8 cellular contexts compared by ENCODE assay signal in genomic region chr11:118690553-118691304, GRCh38. TPM values are rescaled to one million over a fixed set of nuclear protein-coding genes. Genes with fewer than 3 reads are reported as not detected.
DNase-seq lines count a peak whose midpoint lies in the region; ATAC-seq, FAIRE-seq and TF ChIP-seq lines count a peak whose summit lies in the region.
"Had no signal": no experiment of that assay in that cellular context is flagged by ENCODE, and none has a peak within 500 bp of the region (broad histone marks: within the 10 kb centered on the region; RNA-seq: fewer than 3 reads in every experiment).

No MANE protein-coding gene starts in this region.

- TF ChIP-seq POLR2A in HCT116 (IDR thresholded peaks at IDR 0.05; ENCODE audit: borderline replicate concordance, extremely low read depth, insufficient read depth, insufficient read length) (no peak), spleen (IDR thresholded peaks at IDR 0.05) (no peak)

- H3K27me3 ChIP-seq in HCT116 (ENCODE audit: insufficient read depth, low read length) (no peaks in the 10 kb centered on the region), spleen (replicated peaks in 1 of 7) (peaks cover 0 to 18% (median 0%) of the 10 kb centered on the region in 7 donors)

- peak overlapping the region; percentile 83 for H3K4me2 ChIP-seq in HCT116 (ENCODE audit: low read length)

- no peaks in the 10 kb centered on the region for H4K20me1 ChIP-seq in HCT116 (ENCODE audit: insufficient read depth)

- no peaks in the 10 kb centered on the region for H3K79me2 ChIP-seq in HCT116 (ENCODE audit: insufficient read depth, low read length)

- 0 out of 2 replicates have a peak overlapping the region, but pooled peaks have one; percentile 54 for H3K9ac ChIP-seq in HCT116 (ENCODE audit: low read length)

- no peak for FAIRE-seq in GM19239 (lab: Jason Lieb, UNC)

- POLR2A ChIA-PET in HCT116 (lab: Charles Lee): interaction anchor here (1.6 kb wide), 3 partner anchors 102 to 239 kb away, joined by 5 to 6 read pairs (median 6); no protein-coding TSS in a partner anchor

- CTCF ChIA-PET in HCT116 (lab: Charles Lee): interaction anchor here (0.7 to 3.1 kb wide), 18 partner anchors 8 to 505 kb away, joined by 3 to 28 read pairs (median 6); partner anchors contain the start of genes DDX6, TREH and UPK2

- H3K4me3 ChIP-seq in HCT116 (replicated peaks in 1 of 2; ENCODE audit: low read depth in 1 of 2, low read length in 2 of 2) (no peak overlapping the region), spleen (peak overlapping the region in 2 of 8 donors; percentile 34 to 59)

- H3K9me3 ChIP-seq in HCT116 (ENCODE audit: control insufficient read depth in 1 of 2, insufficient read depth in 1 of 2, low read depth in 1 of 2, low read length in 2 of 2) (no peaks in the 10 kb centered on the region), spleen (no peaks in the 10 kb centered on the region)

- H3K4me1 ChIP-seq in HCT116 (ENCODE audit: control insufficient read depth in 1 of 2, insufficient read depth in 2 of 2, low read length in 2 of 2) (peaks cover 5 to 28% of the 10 kb centered on the region in 2 experiments; a peak in 3 of 4 replicates), spleen (peaks cover 8 to 58% (median 37%) of the 10 kb centered on the region in 6 donors)

- intact Hi-C loops in HCT116 (cut with micrococcal nuclease): loop anchor here (1.0 to 10.0 kb wide), 4 partner anchors 100 to 536 kb away; partner anchors contain the start of genes HYOU1, SCN4B and UPK2
- intact Hi-C loops in spleen (cut with DNase I; ENCODE audit: low total_unique reads): loop anchor here (2.0 to 10.0 kb wide), 2 partner anchors 94 to 266 kb away; partner anchors contain the start of gene UPK2

- H3K27me3 Mint-ChIP-seq in immature natural killer cell (ENCODE audit: low read depth in 3 of 3) (peaks cover 14 to 23% (median 21%) of the 10 kb centered on the region in 3 donors), type B pancreatic cell (no peaks in the 10 kb centered on the region)

- H2AFZ ChIP-seq in HCT116 (ENCODE audit: low read depth, low read length, poor library complexity, severe bottlenecking): no peak overlapping the region

- BruUV-seq in HCT116 (replicated peaks; lab: Mats Ljungman, UMichigan): no TSS peak

- ATAC-seq in HCT116 (no peak), esophagus mucosa (no peak)

- no peak for TF ChIP-seq RAD21 in HCT116 (IDR thresholded peaks at IDR 0.05; ENCODE audit: low read depth)

- H3K27ac ChIP-seq in HCT116 (ENCODE audit: low read depth, low read length) (peak overlapping the region; percentile 69; the same call in 1 of the 2 replicates), VCaP (peak overlapping the region; percentile 79), spleen (peak overlapping the region in 6 of 8 donors; percentile 56 to 83 (median 68))

- H3K36me3 Mint-ChIP-seq in immature natural killer cell (no peaks in the 10 kb centered on the region), type B pancreatic cell (no peaks in the 10 kb centered on the region)

- H3K9me3 Mint-ChIP-seq in immature natural killer cell (no peaks in the 10 kb centered on the region), type B pancreatic cell (no peaks in the 10 kb centered on the region)

- H3K4me1 Mint-ChIP-seq in immature natural killer cell (peaks cover 61 to 63% of the 10 kb centered on the region in 2 donors), type B pancreatic cell (ENCODE audit: unreplicated experiment) (peaks cover 14% of the 10 kb centered on the region)

- H3K36me3 ChIP-seq in HCT116 (ENCODE audit: control insufficient read depth in 1 of 2, insufficient read depth in 2 of 2, low read length in 2 of 2) (no peaks in the 10 kb centered on the region), spleen (no peaks in the 10 kb centered on the region)

- DNase-seq in HCT116 (ENCODE audit: low read depth, low spot score) (no peak), immature natural killer cell (peak in 2 of 3 donors; percentile 27 to 52), spleen (no peak), GM19239 (ENCODE audit: insufficient read length, low spot score) (no peak), type B pancreatic cell (ENCODE audit: extremely low spot score, unreplicated experiment) (no peak)

- no peaks in the 10 kb centered on the region for H3K9me2 ChIP-seq in HCT116 (ENCODE audit: insufficient read depth)

- WGBS in spleen, 5 donors: 76 to 93% (median 80%) methylated on average over 10 to 15 of the region's 15 CpGs

- H3K27ac Mint-ChIP-seq in immature natural killer cell (peak overlapping the region in 5 of 6 donors; percentile 76 to 93 (median 89)), type B pancreatic cell (no peak overlapping the region)

- RAD21 ChIA-PET in HCT116 (lab: Charles Lee; ENCODE audit: low non-redundant PET in 1 of 2, low total read pairs in 2 of 2, uncharacterized antibody in 2 of 2, unreplicated experiment in 2 of 2): interaction anchor here (0.5 to 1.2 kb wide), 4 partner anchors 193 to 267 kb away, joined by 3 to 4 read pairs (median 3); no protein-coding TSS in a partner anchor

- peak overlapping the region; percentile 38 to 81 (median 77) for H3K4me3 Mint-ChIP-seq in immature natural killer cell
- H3K4me3 Mint-ChIP-seq in type B pancreatic cell: no peak overlapping the region

- TF ChIP-seq CTCF in HCT116 (IDR thresholded peaks at IDR 0.05 in 2 of 3, conservative IDR thresholded peaks at IDR 0.05 in 1 of 3; ENCODE audit: borderline replicate concordance in 1 of 3, insufficient read depth in 1 of 3, low read depth in 2 of 3, low read length in 2 of 3) (no peak), VCaP (conservative IDR thresholded peaks at IDR 0.05) (no peak), spleen (IDR thresholded peaks at IDR 0.05 in 8 of 11, conservative IDR thresholded peaks at IDR 0.05 in 3 of 11) (no peak), type B pancreatic cell (conservative IDR thresholded peaks at IDR 0.05) (no peak)

TF ChIP-seq in HCT116, 20 proteins besides CTCF, POLR2A, EP300 and RAD21 (continues in another document):
- no peak for TF ChIP-seq MAX (IDR thresholded peaks at IDR 0.05)
- TF ChIP-seq ELF1 (IDR thresholded peaks at IDR 0.05; ENCODE audit: borderline replicate concordance, low read depth): no peak
- TF ChIP-seq, protein P1, sequence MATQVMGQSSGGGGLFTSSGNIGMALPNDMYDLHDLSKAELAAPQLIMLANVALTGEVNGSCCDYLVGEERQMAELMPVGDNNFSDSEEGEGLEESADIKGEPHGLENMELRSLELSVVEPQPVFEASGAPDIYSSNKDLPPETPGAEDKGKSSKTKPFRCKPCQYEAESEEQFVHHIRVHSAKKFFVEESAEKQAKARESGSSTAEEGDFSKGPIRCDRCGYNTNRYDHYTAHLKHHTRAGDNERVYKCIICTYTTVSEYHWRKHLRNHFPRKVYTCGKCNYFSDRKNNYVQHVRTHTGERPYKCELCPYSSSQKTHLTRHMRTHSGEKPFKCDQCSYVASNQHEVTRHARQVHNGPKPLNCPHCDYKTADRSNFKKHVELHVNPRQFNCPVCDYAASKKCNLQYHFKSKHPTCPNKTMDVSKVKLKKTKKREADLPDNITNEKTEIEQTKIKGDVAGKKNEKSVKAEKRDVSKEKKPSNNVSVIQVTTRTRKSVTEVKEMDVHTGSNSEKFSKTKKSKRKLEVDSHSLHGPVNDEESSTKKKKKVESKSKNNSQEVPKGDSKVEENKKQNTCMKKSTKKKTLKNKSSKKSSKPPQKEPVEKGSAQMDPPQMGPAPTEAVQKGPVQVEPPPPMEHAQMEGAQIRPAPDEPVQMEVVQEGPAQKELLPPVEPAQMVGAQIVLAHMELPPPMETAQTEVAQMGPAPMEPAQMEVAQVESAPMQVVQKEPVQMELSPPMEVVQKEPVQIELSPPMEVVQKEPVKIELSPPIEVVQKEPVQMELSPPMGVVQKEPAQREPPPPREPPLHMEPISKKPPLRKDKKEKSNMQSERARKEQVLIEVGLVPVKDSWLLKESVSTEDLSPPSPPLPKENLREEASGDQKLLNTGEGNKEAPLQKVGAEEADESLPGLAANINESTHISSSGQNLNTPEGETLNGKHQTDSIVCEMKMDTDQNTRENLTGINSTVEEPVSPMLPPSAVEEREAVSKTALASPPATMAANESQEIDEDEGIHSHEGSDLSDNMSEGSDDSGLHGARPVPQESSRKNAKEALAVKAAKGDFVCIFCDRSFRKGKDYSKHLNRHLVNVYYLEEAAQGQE (IDR thresholded peaks at IDR 0.05; ENCODE audit: low read depth): no peak
- no peak for TF ChIP-seq CEBPB (IDR thresholded peaks at IDR 0.05; ENCODE audit: low read depth)
- no peak for TF ChIP-seq SRF (IDR thresholded peaks at IDR 0.05; ENCODE audit: low read depth)
- TF ChIP-seq SP1 (IDR thresholded peaks at IDR 0.05; ENCODE audit: low read depth): no peak
- TF ChIP-seq JUND (IDR thresholded peaks at IDR 0.05): no peak
- TF ChIP-seq EZH2phosphoT487 (IDR thresholded peaks at IDR 0.05; ENCODE audit: borderline replicate concordance): no peak
- no peak for TF ChIP-seq CBX3 (IDR thresholded peaks at IDR 0.05; ENCODE audit: low read depth)
- no peak for TF ChIP-seq POLR2AphosphoS5 (IDR thresholded peaks at IDR 0.05; ENCODE audit: low read depth, low read length)
- TF ChIP-seq ATF3 (IDR thresholded peaks at IDR 0.05): no peak
- no peak for TF ChIP-seq ZNF274 (IDR thresholded peaks at IDR 0.05; ENCODE audit: low read depth, low read length)

RNA-seq across cellular contexts. Expression of gene TREH, which starts 11.3 kb away (rescaled TPM):
- total RNA-seq in HCT116 (2021; ENCODE audit: unreplicated experiment) (0.15 TPM), spleen (not detected), esophagus mucosa (0.68 TPM), type B pancreatic cell (ENCODE audit: low replicate concordance) (0.33 and 0.41 TPM in 2 replicates)
- polyA plus RNA-seq in HCT116 (2012): 0.12 TPM in 1 of 2 replicates, not detected in the other
- polyA plus RNA-seq in immature natural killer cell (not detected), spleen (1 to 10 TPM in 2 of 3 donors, under 1 TPM in 1; 0.33 to 2.3 (median 2.0) TPM)
- total RNA-seq: fibroblast of villous mesenchyme had no signal

Comparison
In these comparisons a context has a peak if more than half of its experiments do, and no peak if none do; other contexts are left out.
1. DNase-seq: peak in immature natural killer cell (2 of 3); none in HCT116 (single experiment), spleen (single experiment), GM19239 (single experiment) and type B pancreatic cell (single experiment).
2. Peak in every context shown above with its lines, with median percentiles within 50 percentile points of each other: H3K27ac ChIP-seq.